In the genomic region with DNA sequence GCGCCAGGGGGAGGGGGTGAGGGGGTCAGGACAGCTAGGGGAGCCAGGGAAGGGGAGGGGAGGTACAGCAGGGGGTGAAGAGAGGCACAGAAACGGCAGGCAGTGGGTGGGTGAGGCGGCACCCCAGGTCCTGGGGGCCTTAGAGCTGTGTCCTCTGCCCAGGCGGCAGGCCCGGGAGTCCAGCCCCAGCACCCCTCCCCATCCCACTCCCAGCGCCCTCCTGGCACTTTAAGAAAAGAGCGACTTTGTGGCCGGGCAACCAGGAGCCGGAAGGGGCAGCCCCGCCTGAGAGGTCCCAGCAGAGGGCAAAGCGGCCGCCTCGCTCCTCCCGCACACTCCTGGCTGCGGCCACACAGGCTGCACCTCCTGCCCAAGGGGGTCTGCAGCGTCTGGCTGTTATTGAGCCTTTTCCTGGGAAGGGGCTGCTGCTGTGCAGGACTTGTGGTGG, we compare ENCODE assay signal across 8 cellular contexts. TPM values are rescaled to one million over a fixed set of nuclear protein-coding genes. Genes with fewer than 3 reads are reported as not detected.
A peak's percentile ranks its signal among the peaks of the same experiment; 100 is the strongest.
DNase-seq lines count a peak whose midpoint lies in the region; TF ChIP-seq lines count a peak whose summit lies in the region.

No MANE protein-coding gene starts in this region.

- no peak overlapping the region for H3K27ac Mint-ChIP-seq in progenitor cell of endocrine pancreas

- no peaks in the 10 kb centered on the region for H3K9me3 Mint-ChIP-seq in progenitor cell of endocrine pancreas (ENCODE audit: low read depth)

- in situ Hi-C loops in Caki2 (cut with HindIII; ENCODE audit: low pct_unique_long_range_greater_than_20kb, low sequenced_read_pairs): no loop called here

- no peaks in the 10 kb centered on the region for H3K36me3 Mint-ChIP-seq in progenitor cell of endocrine pancreas (ENCODE audit: insufficient read depth)

- peaks cover 10% of the 10 kb centered on the region for H3K4me1 Mint-ChIP-seq in progenitor cell of endocrine pancreas (ENCODE audit: low read depth)

- H3K4me3 Mint-ChIP-seq in progenitor cell of endocrine pancreas (ENCODE audit: low read depth): peak overlapping the region; percentile 75

- no peak for TF ChIP-seq CTCF in progenitor cell of endocrine pancreas (IDR thresholded peaks at IDR 0.05; ENCODE audit: unreplicated experiment)

- no peaks in the 10 kb centered on the region for H3K27me3 Mint-ChIP-seq in progenitor cell of endocrine pancreas

- DNase-seq in Caki2 (ENCODE audit: low read depth): peak; percentile 73
- peak; percentile 41 to 59 for DNase-seq in SW 1271 (lab: John Stamatoyannopoulos, UW)
- peak; percentile 73 for DNase-seq in cardiac septum (ENCODE audit: low spot score)
- DNase-seq in progenitor cell of endocrine pancreas (ENCODE audit: low spot score, unreplicated experiment): no peak
- DNase-seq in NCI-H2029 (lab: John Stamatoyannopoulos, UW): no peak
- no peak for DNase-seq in UCSD-AML1 (lab: John Stamatoyannopoulos, UW; ENCODE audit: unreplicated experiment)
- no peak for DNase-seq in stimulated activated CD4-positive, alpha-beta T cell treated with anti-CD3 and anti-CD28 coated beads, Interleukin-12 subunit alpha, Interleukin-12 subunit beta, amount 100 ng/mL, for 4 hours
- DNase-seq in NCI-H1436 treated with DMSO at 0.1 percent for 48 hours (lab: John Stamatoyannopoulos, UW): no peak

- intact Hi-C loops in cardiac septum (cut with DNase I): loop anchor here (2.0 to 5.0 kb wide), 3 partner anchors 40 to 60 kb away; no protein-coding TSS in a partner anchor

RNA-seq across cellular contexts. Expression of a gene that starts 42.6 kb away (rescaled TPM):
- total RNA-seq in Caki2 (2014; rRNA removed; shearing (Covaris generic); ENCODE audit: low replicate concordance): 20.2 and 22.7 TPM in 2 replicates
- 57.8 TPM for total RNA-seq in cardiac septum
- total RNA-seq in progenitor cell of endocrine pancreas: 11.6 and 12.9 TPM in 2 replicates

Comparison
In these comparisons a context has a peak if more than half of its experiments do, and no peak if none do; other contexts are left out.
1. DNase-seq: peak in Caki2 (single experiment), SW 1271 (2 of 2) and cardiac septum (single experiment); none in progenitor cell of endocrine pancreas (single experiment), NCI-H2029 (single experiment), UCSD-AML1 (single experiment), stimulated activated CD4-positive, alpha-beta T cell treated with anti-CD3 and anti-CD28 coated beads, Interleukin-12 subunit alpha, Interleukin-12 subunit beta, amount 100 ng/mL, for 4 hours (single experiment) and NCI-H1436 treated with DMSO at 0.1 percent for 48 hours (single experiment).